ENCODE assay signal across 14 cellular contexts in the genomic region with DNA sequence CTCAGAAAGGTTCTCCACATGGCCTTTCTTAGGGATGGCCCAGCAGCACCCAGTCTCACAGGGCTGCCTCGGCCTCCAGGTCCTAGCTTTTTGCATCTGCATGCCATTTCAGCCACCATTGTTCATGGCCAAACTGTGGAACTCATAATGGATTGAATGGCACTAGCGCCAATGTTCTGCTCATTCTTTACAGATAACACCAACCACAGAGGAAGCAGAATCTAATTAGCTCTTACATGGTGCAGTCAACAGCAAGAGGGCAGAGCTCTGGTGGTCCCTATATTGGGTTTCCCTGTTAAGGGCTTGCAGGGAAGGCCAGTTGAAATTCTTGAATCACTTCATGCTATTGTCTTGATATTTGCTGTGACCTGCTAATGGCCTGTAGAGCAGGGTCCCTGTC. TPM values are rescaled to one million over a fixed set of nuclear protein-coding genes. Genes with fewer than 3 reads are reported as not detected.
DNase-seq lines count a peak whose midpoint lies in the region; ATAC-seq and TF ChIP-seq lines count a peak whose summit lies in the region.
"Had no signal": no experiment of that assay in that cellular context is flagged by ENCODE, and none has a peak within 500 bp of the region (broad histone marks: within the 10 kb centered on the region; RNA-seq: fewer than 3 reads in every experiment).

No MANE protein-coding gene starts in this region.

- 75 to 94% methylated on average over 1 to 2 of the region's 2 CpGs for WGBS in endodermal cell (ENCODE audit: insufficient coverage in 1 of 2, insufficient read length in 1 of 2), 2 experiments

- no peak overlapping the region for H3K27ac ChIP-seq in endodermal cell (ENCODE audit: low read depth, low read length)
- H3K27ac ChIP-seq: cardiac muscle cell, suprapubic skin, WERI-Rb-1 had no signal

- peaks cover 92% of the 10 kb centered on the region for H3K4me1 Mint-ChIP-seq in activated naive CD8-positive, alpha-beta T cell (ENCODE audit: low read depth)
- H3K4me1 Mint-ChIP-seq in activated naive CD8-positive, alpha-beta T cell treated with anti-CD3 and anti-CD28 coated beads, Interleukin-2, amount 50 U/mL, for 24 hours, result peaks cover 92% of the 10 kb centered on the region
- peaks cover 75% of the 10 kb centered on the region for H3K4me1 Mint-ChIP-seq in T-helper 2 cell treated with Interferon-gamma antibody and Interleukin-4, amounts not matched to agents 5 μg/mL and 100 μg/mL, for 36 hours (ENCODE audit: low read depth)
- H3K4me1 Mint-ChIP-seq in endodermal cell, result peaks cover 46% of the 10 kb centered on the region
- peaks cover 62% of the 10 kb centered on the region for H3K4me1 Mint-ChIP-seq in stimulated activated memory B cell treated with anti-CD40 and anti-IgM and Interleukin-4, amounts not matched to agents 10 μg/mL and 1 μg/mL and 100 μg/mL, for 72 hours

- no peaks in the 10 kb centered on the region for H3K27me3 Mint-ChIP-seq in activated naive CD8-positive, alpha-beta T cell
- no peaks in the 10 kb centered on the region for H3K27me3 Mint-ChIP-seq in activated naive CD8-positive, alpha-beta T cell treated with anti-CD3 and anti-CD28 coated beads, Interleukin-2, amount 50 U/mL, for 24 hours
- H3K27me3 Mint-ChIP-seq in T-helper 2 cell treated with Interferon-gamma antibody and Interleukin-4, amounts not matched to agents 5 μg/mL and 100 μg/mL, for 36 hours (ENCODE audit: low read depth), result no peaks in the 10 kb centered on the region
- H3K27me3 Mint-ChIP-seq in endodermal cell (ENCODE audit: insufficient read depth), result peaks cover 4% of the 10 kb centered on the region
- H3K27me3 Mint-ChIP-seq in stimulated activated memory B cell treated with anti-CD40 and anti-IgM and Interleukin-4, amounts not matched to agents 10 μg/mL and 1 μg/mL and 100 μg/mL, for 72 hours, result no peaks in the 10 kb centered on the region

- no peaks in the 10 kb centered on the region for H3K9me3 Mint-ChIP-seq in activated naive CD8-positive, alpha-beta T cell (ENCODE audit: low read depth)
- H3K9me3 Mint-ChIP-seq in activated naive CD8-positive, alpha-beta T cell treated with anti-CD3 and anti-CD28 coated beads, Interleukin-2, amount 50 U/mL, for 24 hours, result no peaks in the 10 kb centered on the region
- H3K9me3 Mint-ChIP-seq in T-helper 2 cell treated with Interferon-gamma antibody and Interleukin-4, amounts not matched to agents 5 μg/mL and 100 μg/mL, for 36 hours, result peaks cover 2% of the 10 kb centered on the region
- H3K9me3 Mint-ChIP-seq in endodermal cell, result peaks cover 2% of the 10 kb centered on the region
- H3K9me3 Mint-ChIP-seq in stimulated activated memory B cell treated with anti-CD40 and anti-IgM and Interleukin-4, amounts not matched to agents 10 μg/mL and 1 μg/mL and 100 μg/mL, for 72 hours, result no peaks in the 10 kb centered on the region

- H3K27me3 ChIP-seq in endodermal cell (ENCODE audit: control insufficient read depth, insufficient read depth, low read length, poor library complexity, severe bottlenecking), result no peaks in the 10 kb centered on the region
- H3K27me3 ChIP-seq: cardiac muscle cell, suprapubic skin had no signal

- H3K9me3 ChIP-seq in endodermal cell (ENCODE audit: control insufficient read depth, low read length), result peaks cover 4% of the 10 kb centered on the region
- H3K9me3 ChIP-seq: mucosa of descending colon, suprapubic skin had no signal

- no peak for ATAC-seq in activated naive CD8-positive, alpha-beta T cell treated with anti-CD3 and anti-CD28 coated beads, Interleukin-2, amount 50 U/mL, for 24 hours
- no peak for ATAC-seq in stimulated activated memory B cell treated with anti-CD40 and anti-IgM and Interleukin-4, amounts not matched to agents 10 μg/mL and 1 μg/mL and 100 μg/mL, for 72 hours
- ATAC-seq in GM18868 (IDR thresholded peaks at IDR 0.05; ENCODE audit: unreplicated experiment) (no peak), GM21717 (IDR thresholded peaks at IDR 0.05; ENCODE audit: unreplicated experiment) (no peak)
- ATAC-seq: mucosa of descending colon had no signal

- peaks cover 6% of the 10 kb centered on the region for H3K36me3 Mint-ChIP-seq in activated naive CD8-positive, alpha-beta T cell
- no peaks in the 10 kb centered on the region for H3K36me3 Mint-ChIP-seq in activated naive CD8-positive, alpha-beta T cell treated with anti-CD3 and anti-CD28 coated beads, Interleukin-2, amount 50 U/mL, for 24 hours (ENCODE audit: low read depth)
- peaks cover 79% of the 10 kb centered on the region for H3K36me3 Mint-ChIP-seq in T-helper 2 cell treated with Interferon-gamma antibody and Interleukin-4, amounts not matched to agents 5 μg/mL and 100 μg/mL, for 36 hours (ENCODE audit: low read depth)
- no peaks in the 10 kb centered on the region for H3K36me3 Mint-ChIP-seq in endodermal cell (ENCODE audit: low read depth)
- H3K36me3 Mint-ChIP-seq in stimulated activated memory B cell treated with anti-CD40 and anti-IgM and Interleukin-4, amounts not matched to agents 10 μg/mL and 1 μg/mL and 100 μg/mL, for 72 hours, result no peaks in the 10 kb centered on the region

- no peaks in the 10 kb centered on the region for H3K36me3 ChIP-seq in endodermal cell (ENCODE audit: control insufficient read depth, insufficient read depth, low read length)
- H3K36me3 ChIP-seq: cardiac muscle cell, suprapubic skin, WERI-Rb-1 had no signal

- peak overlapping the region; percentile 87 for H3K4me3 Mint-ChIP-seq in activated naive CD8-positive, alpha-beta T cell
- no peak overlapping the region for H3K4me3 Mint-ChIP-seq in activated naive CD8-positive, alpha-beta T cell treated with anti-CD3 and anti-CD28 coated beads, Interleukin-2, amount 50 U/mL, for 24 hours
- peak overlapping the region; percentile 82 for H3K4me3 Mint-ChIP-seq in T-helper 2 cell treated with Interferon-gamma antibody and Interleukin-4, amounts not matched to agents 5 μg/mL and 100 μg/mL, for 36 hours
- H3K4me3 Mint-ChIP-seq in endodermal cell, result no peak overlapping the region
- H3K4me3 Mint-ChIP-seq in stimulated activated memory B cell treated with anti-CD40 and anti-IgM and Interleukin-4, amounts not matched to agents 10 μg/mL and 1 μg/mL and 100 μg/mL, for 72 hours, result no peak overlapping the region

- no peak overlapping the region for H3K9ac ChIP-seq in endodermal cell (ENCODE audit: extremely low read depth, low read length, poor library complexity, severe bottlenecking)

- no peak for DNase-seq in activated naive CD8-positive, alpha-beta T cell treated with anti-CD3 and anti-CD28 coated beads, Interleukin-2, amount 50 U/mL, for 24 hours
- DNase-seq in T-helper 2 cell treated with Interferon-gamma antibody and Interleukin-4, amounts not matched to agents 5 μg/mL and 100 μg/mL, for 36 hours (ENCODE audit: low spot score), result no peak
- DNase-seq in endodermal cell (no peak), HuH-7 (ENCODE audit: low spot score) (no peak)
- DNase-seq: AML-193, mucosa of descending colon, NCI-H1048, WERI-Rb-1 had no signal

- TF ChIP-seq CTCF in endodermal cell (conservative IDR thresholded peaks at IDR 0.05), result no peak

- no peak overlapping the region for H3K4me3 ChIP-seq in endodermal cell (ENCODE audit: low read length)
- H3K4me3 ChIP-seq: cardiac muscle cell, mucosa of descending colon, suprapubic skin had no signal

- H3K4me1 ChIP-seq in endodermal cell (ENCODE audit: control insufficient read depth, insufficient read depth, low read length), result peaks cover 7% of the 10 kb centered on the region

- H3K27ac Mint-ChIP-seq in activated naive CD8-positive, alpha-beta T cell, result peak overlapping the region; percentile 94
- no peak overlapping the region for H3K27ac Mint-ChIP-seq in activated naive CD8-positive, alpha-beta T cell treated with anti-CD3 and anti-CD28 coated beads, Interleukin-2, amount 50 U/mL, for 24 hours
- peak overlapping the region; percentile 87 for H3K27ac Mint-ChIP-seq in T-helper 2 cell treated with Interferon-gamma antibody and Interleukin-4, amounts not matched to agents 5 μg/mL and 100 μg/mL, for 36 hours
- peak overlapping the region; percentile 86 for H3K27ac Mint-ChIP-seq in endodermal cell
- H3K27ac Mint-ChIP-seq in stimulated activated memory B cell treated with anti-CD40 and anti-IgM and Interleukin-4, amounts not matched to agents 10 μg/mL and 1 μg/mL and 100 μg/mL, for 72 hours, result peak overlapping the region; percentile 7

RNA-seq across cellular contexts. Expression of gene ARL4C, which starts 45.6 kb away (rescaled TPM):
- total RNA-seq in endodermal cell, result 10 to 100 TPM in 1 of 2 donors, 1 to 10 TPM in 1; 9.3 to 21.7 TPM
- 74.9 TPM for polyA plus RNA-seq in endodermal cell (2013, experiment 1 of 2)
- polyA plus RNA-seq in endodermal cell (2013, experiment 2 of 2), result 65.4 TPM

Comparison
In these comparisons a context has a peak if more than half of its experiments do, and no peak if none do; other contexts are left out.
1. H3K4me3 Mint-ChIP-seq: peak in activated naive CD8-positive, alpha-beta T cell (single experiment) and T-helper 2 cell treated with Interferon-gamma antibody and Interleukin-4, amounts not matched to agents 5 μg/mL and 100 μg/mL, for 36 hours (single experiment); none in activated naive CD8-positive, alpha-beta T cell treated with anti-CD3 and anti-CD28 coated beads, Interleukin-2, amount 50 U/mL, for 24 hours (single experiment), endodermal cell (single experiment) and stimulated activated memory B cell treated with anti-CD40 and anti-IgM and Interleukin-4, amounts not matched to agents 10 μg/mL and 1 μg/mL and 100 μg/mL, for 72 hours (single experiment).